ENCODE assay signal across 3 cellular contexts in the genomic region with DNA sequence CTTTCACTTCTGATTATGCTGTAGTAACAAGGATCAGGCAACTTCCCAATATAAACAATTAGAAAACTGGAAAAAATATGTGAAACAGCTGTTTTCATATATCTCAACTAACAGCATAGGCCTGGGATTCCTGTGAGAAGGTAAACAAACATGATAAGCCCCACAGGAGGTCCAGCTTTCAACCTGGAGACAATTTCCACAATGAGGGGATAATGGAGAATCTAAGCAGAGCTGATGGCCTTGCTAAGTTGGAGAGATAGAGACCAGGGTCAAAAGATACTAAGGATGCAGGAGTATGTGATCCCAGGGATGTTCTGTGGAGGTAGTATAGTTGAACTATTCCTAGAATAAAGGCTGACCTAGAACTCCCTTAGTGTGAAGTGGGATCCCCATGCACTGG.
"Had no signal": no experiment of that assay in that cellular context is flagged by ENCODE, and none has a peak within 500 bp of the region (broad histone marks: within the 10 kb centered on the region; RNA-seq: fewer than 3 reads in every experiment).

No MANE protein-coding gene starts in this region.

- ATAC-seq: GM12878 had no signal

- DNase-seq: GDM1, GF-D8 had no signal

- H3K4me3 ChIP-seq: GM12878 had no signal
